Comparison of ENCODE assay signal across 1 cellular context in the genomic region with DNA sequence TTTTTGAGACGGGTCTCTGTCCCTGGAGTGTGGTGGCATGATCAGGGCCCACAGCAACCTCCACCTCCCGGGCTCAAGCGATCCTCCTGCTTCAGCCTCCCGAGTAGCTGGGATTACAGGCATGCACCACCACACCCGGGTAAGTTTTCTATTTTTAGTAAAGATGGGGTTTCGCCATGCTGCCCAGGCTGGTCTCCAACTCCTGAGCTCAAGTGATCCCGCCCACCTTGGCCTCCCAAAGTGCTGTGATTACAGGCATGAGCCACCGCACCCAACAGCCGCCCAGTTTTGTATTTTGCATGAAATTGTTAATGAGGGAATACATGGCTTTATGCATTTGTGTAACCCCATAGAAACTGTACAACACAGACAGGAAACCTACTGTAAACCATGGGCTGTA.
TF ChIP-seq lines count a peak whose summit lies in the region.

No MANE protein-coding gene starts in this region.

TF ChIP-seq in GM23338, 12 proteins besides CTCF, POLR2A, EP300 and RAD21 (continued from another document):
- TF ChIP-seq, protein P1, sequence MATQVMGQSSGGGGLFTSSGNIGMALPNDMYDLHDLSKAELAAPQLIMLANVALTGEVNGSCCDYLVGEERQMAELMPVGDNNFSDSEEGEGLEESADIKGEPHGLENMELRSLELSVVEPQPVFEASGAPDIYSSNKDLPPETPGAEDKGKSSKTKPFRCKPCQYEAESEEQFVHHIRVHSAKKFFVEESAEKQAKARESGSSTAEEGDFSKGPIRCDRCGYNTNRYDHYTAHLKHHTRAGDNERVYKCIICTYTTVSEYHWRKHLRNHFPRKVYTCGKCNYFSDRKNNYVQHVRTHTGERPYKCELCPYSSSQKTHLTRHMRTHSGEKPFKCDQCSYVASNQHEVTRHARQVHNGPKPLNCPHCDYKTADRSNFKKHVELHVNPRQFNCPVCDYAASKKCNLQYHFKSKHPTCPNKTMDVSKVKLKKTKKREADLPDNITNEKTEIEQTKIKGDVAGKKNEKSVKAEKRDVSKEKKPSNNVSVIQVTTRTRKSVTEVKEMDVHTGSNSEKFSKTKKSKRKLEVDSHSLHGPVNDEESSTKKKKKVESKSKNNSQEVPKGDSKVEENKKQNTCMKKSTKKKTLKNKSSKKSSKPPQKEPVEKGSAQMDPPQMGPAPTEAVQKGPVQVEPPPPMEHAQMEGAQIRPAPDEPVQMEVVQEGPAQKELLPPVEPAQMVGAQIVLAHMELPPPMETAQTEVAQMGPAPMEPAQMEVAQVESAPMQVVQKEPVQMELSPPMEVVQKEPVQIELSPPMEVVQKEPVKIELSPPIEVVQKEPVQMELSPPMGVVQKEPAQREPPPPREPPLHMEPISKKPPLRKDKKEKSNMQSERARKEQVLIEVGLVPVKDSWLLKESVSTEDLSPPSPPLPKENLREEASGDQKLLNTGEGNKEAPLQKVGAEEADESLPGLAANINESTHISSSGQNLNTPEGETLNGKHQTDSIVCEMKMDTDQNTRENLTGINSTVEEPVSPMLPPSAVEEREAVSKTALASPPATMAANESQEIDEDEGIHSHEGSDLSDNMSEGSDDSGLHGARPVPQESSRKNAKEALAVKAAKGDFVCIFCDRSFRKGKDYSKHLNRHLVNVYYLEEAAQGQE (IDR thresholded peaks at IDR 0.05; ENCODE audit: unreplicated experiment): no peak
- TF ChIP-seq ZNF462 (CRISPR knock-in tag; IDR thresholded peaks at IDR 0.05) (no peak), JUNB (IDR thresholded peaks at IDR 0.05; ENCODE audit: unreplicated experiment) (no peak), CREB1 (CRISPR knock-in tag; IDR thresholded peaks at IDR 0.05; ENCODE audit: low read depth) (no peak), POLR2AphosphoS5 (IDR thresholded peaks at IDR 0.05; ENCODE audit: low read depth) (no peak)
